In genomic region chr9:137276757-137277328, GRCh38 we compare ENCODE assay signal across 9 cellular contexts. TPM values are rescaled to one million over a fixed set of nuclear protein-coding genes. Genes with fewer than 3 reads are reported as not detected.
DNase-seq lines count a peak whose midpoint lies in the region; ATAC-seq and TF ChIP-seq lines count a peak whose summit lies in the region.
"Had no signal": no experiment of that assay in that cellular context is flagged by ENCODE, and none has a peak within 500 bp of the region (broad histone marks: within the 10 kb centered on the region; RNA-seq: fewer than 3 reads in every experiment).

No MANE protein-coding gene starts in this region.

- ATAC-seq in IMR-90 (ENCODE audit: low read depth) (peak; percentile 43), HG03378 (IDR thresholded peaks at IDR 0.05; ENCODE audit: unreplicated experiment) (no peak)
- no peak for ATAC-seq in activated naive CD8-positive, alpha-beta T cell treated with anti-CD3 and anti-CD28 coated beads, Interleukin-2, amount 50 U/mL, for 24 hours

- H3K56ac ChIP-seq in IMR-90 (ENCODE audit: extremely low read depth, insufficient read depth, low read length): no peak overlapping the region

- no peak overlapping the region; the same call in 1 of the 2 replicates for H2BK20ac ChIP-seq in IMR-90 (ENCODE audit: low read depth, low read length)

- no peaks in the 10 kb centered on the region for H3K9me2 ChIP-seq in hepatocyte (replicated peaks; ENCODE audit: insufficient read depth)

- H3K4me1 Mint-ChIP-seq in activated naive CD8-positive, alpha-beta T cell treated with anti-CD3 and anti-CD28 coated beads, Interleukin-2, amount 50 U/mL, for 24 hours: peaks cover 16% of the 10 kb centered on the region

- peaks cover 3 to 65% of the 10 kb centered on the region in 2 experiments for H3K79me1 ChIP-seq in IMR-90 (ENCODE audit: low read depth in 1 of 2, low read length in 2 of 2)

- peak overlapping the region; percentile 67 for H3K4me3 Mint-ChIP-seq in activated naive CD8-positive, alpha-beta T cell treated with anti-CD3 and anti-CD28 coated beads, Interleukin-2, amount 50 U/mL, for 24 hours

- H3K23ac ChIP-seq in IMR-90 (ENCODE audit: low read depth, low read length): 0 out of 2 replicates have a peak overlapping the region, but pooled peaks have one; percentile 10

- intact Hi-C loops in IMR-90 (cut with micrococcal nuclease): no loop called here

- no peaks in the 10 kb centered on the region for H3K9me1 ChIP-seq in IMR-90 (ENCODE audit: insufficient read depth, low read length)

- no peak overlapping the region; the same call in 1 of the 2 replicates for H3K14ac ChIP-seq in IMR-90 (replicated peaks; ENCODE audit: low read depth, low read length)

- H2AK5ac ChIP-seq in IMR-90 (ENCODE audit: low read depth, low read length): peak overlapping the region; percentile 91

- peak overlapping the region; percentile 88 for H2AFZ ChIP-seq in IMR-90 (replicated peaks; ENCODE audit: low read length, poor library complexity)
- peak overlapping the region; percentile 8 for H2AFZ ChIP-seq in hepatocyte

- H3K36me3 ChIP-seq in BJ (ENCODE audit: control insufficient read depth, insufficient read depth, low read length): peaks cover 27% of the 10 kb centered on the region
- peaks cover 38% of the 10 kb centered on the region for H3K36me3 ChIP-seq in IMR-90 (ENCODE audit: control insufficient read depth, insufficient read depth, low read length)
- H3K36me3 ChIP-seq in hepatocyte (replicated peaks; ENCODE audit: insufficient read depth, low read depth): no peaks in the 10 kb centered on the region
- peaks cover 31% of the 10 kb centered on the region for H3K36me3 ChIP-seq in skeletal muscle satellite cell (ENCODE audit: insufficient read depth, low read length)

- no peak for DNase-seq in BJ (ENCODE audit: low read depth)
- peak; percentile 38 for DNase-seq in IMR-90
- no peak for DNase-seq in activated naive CD8-positive, alpha-beta T cell treated with anti-CD3 and anti-CD28 coated beads, Interleukin-2, amount 50 U/mL, for 24 hours
- peak; percentile 86 for DNase-seq in hepatocyte (ENCODE audit: low spot score)
- no peak for DNase-seq in NCI-H2081 treated with DMSO at 0.1 percent for 48 hours (lab: John Stamatoyannopoulos, UW)
- no peak for DNase-seq in NCI-H1694 treated with DMSO at 0.1 percent for 48 hours (lab: John Stamatoyannopoulos, UW)

- H3K4me3 ChIP-seq in BJ (ENCODE audit: low read depth, low read length) (peak overlapping the region; percentile 88), IMR-90 (ENCODE audit: insufficient read depth, low read depth, low read length) (no peak overlapping the region; the same call in 1 of the 2 replicates), hepatocyte (no peak overlapping the region), skeletal muscle satellite cell (ENCODE audit: low read length) (peak overlapping the region; percentile 87)
- H3K4me3 ChIP-seq: HAP-1 had no signal

- peak overlapping the region; percentile 71 for H2BK5ac ChIP-seq in IMR-90 (ENCODE audit: low read depth, low read length, poor library complexity, severe bottlenecking)

- TF ChIP-seq POLR2A in IMR-90 (IDR thresholded peaks at IDR 0.05; ENCODE audit: low read depth, low read length): no peak

- H3K4ac ChIP-seq in IMR-90 (ENCODE audit: low read depth, low read length): peak overlapping the region; percentile 82

- no peaks in the 10 kb centered on the region for H3K79me2 ChIP-seq in hepatocyte

- in situ Hi-C loops in IMR-90 (cut with MboI; ENCODE audit: low sequenced_read_pairs): no loop called here

- H3K36me3 Mint-ChIP-seq in activated naive CD8-positive, alpha-beta T cell treated with anti-CD3 and anti-CD28 coated beads, Interleukin-2, amount 50 U/mL, for 24 hours (ENCODE audit: low read depth): no peaks in the 10 kb centered on the region

- 6% methylated on average over 3 of the region's 17 CpGs; no CpG with 5 or more reads in 1 of the 2 experiments for WGBS in IMR-90 (ENCODE audit: extremely low coverage in 2 of 2, insufficient read length in 1 of 2), 2 experiments
- 26% methylated on average over 16 of the region's 17 CpGs for WGBS in hepatocyte (ENCODE audit: low lambda C conversion rate, missing lambda C conversion rate)

- peak overlapping the region; percentile 25; the same call in 1 of the 2 replicates for H4K5ac ChIP-seq in IMR-90 (ENCODE audit: low read depth, low read length)

- dilution Hi-C loops in IMR-90 (cut with HindIII; ENCODE audit: low sequenced_read_pairs, unreplicated experiment): no loop called here

- H3K4me2 ChIP-seq in IMR-90 (ENCODE audit: low read depth, low read length) (peak overlapping the region; percentile 76), hepatocyte (peak overlapping the region; percentile 88), skeletal muscle satellite cell (ENCODE audit: low read length) (peak overlapping the region; percentile 94)

- no peak overlapping the region; the same call in 1 of the 2 replicates for H3K18ac ChIP-seq in IMR-90 (ENCODE audit: low read depth, low read length)

- H2BK120ac ChIP-seq in IMR-90 (ENCODE audit: low read depth, low read length): peak overlapping the region; percentile 66; the same call in 1 of the 2 replicates

- no TSS peak for BruUV-seq in IMR-90 (replicated peaks; lab: Mats Ljungman, UMichigan)

- 0 out of 3 replicates have a peak overlapping the region, but pooled peaks have one; percentile 40 for H2BK15ac ChIP-seq in IMR-90 (ENCODE audit: low read depth, low read length)

- H3K9me3 ChIP-seq in IMR-90 (ENCODE audit: control insufficient read depth, insufficient read depth, low read length) (no peaks in the 10 kb centered on the region), hepatocyte (ENCODE audit: low read depth) (no peaks in the 10 kb centered on the region), skeletal muscle satellite cell (replicated peaks; ENCODE audit: low read length) (no peaks in the 10 kb centered on the region)
- H3K9me3 ChIP-seq: HAP-1 had no signal

- H3K4me1 ChIP-seq in IMR-90 (ENCODE audit: control insufficient read depth, insufficient read depth, low read length): peaks cover 21% of the 10 kb centered on the region
- peaks cover 26% of the 10 kb centered on the region for H3K4me1 ChIP-seq in hepatocyte (ENCODE audit: insufficient read depth)
- H3K4me1 ChIP-seq in skeletal muscle satellite cell (ENCODE audit: control insufficient read depth, insufficient read depth, low read length): peaks cover 50% of the 10 kb centered on the region

- POLR2A ChIA-PET in BJ (lab: Charles Lee): no interaction called here
- POLR2A ChIA-PET in IMR-90 (lab: Charles Lee; ENCODE audit: unreplicated experiment): interaction anchor here (0.5 kb wide), 1 partner anchor 10 kb away, joined by 5 read pairs; no protein-coding TSS in a partner anchor

- H4K8ac ChIP-seq in IMR-90 (ENCODE audit: low read depth in 2 of 2, low read length in 2 of 2): peak overlapping the region; percentile 60 to 86; a peak in 3 of 4 replicates

- H4K20me1 ChIP-seq in IMR-90 (ENCODE audit: insufficient read depth, low read length) (peaks cover 32% of the 10 kb centered on the region), hepatocyte (ENCODE audit: insufficient read depth, poor library complexity, severe bottlenecking) (no peaks in the 10 kb centered on the region)

- H3K9ac ChIP-seq in IMR-90 (ENCODE audit: low read depth, low read length) (peak overlapping the region; percentile 39; the same call in 1 of the 2 replicates), skeletal muscle satellite cell (ENCODE audit: low read depth, low read length) (peak overlapping the region; percentile 83)

- H3K27ac ChIP-seq in IMR-90 (ENCODE audit: insufficient read depth, low read length) (peak overlapping the region; percentile 78), hepatocyte (peak overlapping the region; percentile 88)

- TF ChIP-seq CTCF in BJ (IDR thresholded peaks at IDR 0.05; ENCODE audit: insufficient read depth, low read depth, low read length) (no peak), IMR-90 (conservative IDR thresholded peaks at IDR 0.05; ENCODE audit: low read depth, low read length) (no peak), hepatocyte (IDR thresholded peaks at IDR 0.05; ENCODE audit: poor library complexity) (no peak)

- TF ChIP-seq RAD21 in IMR-90 (IDR thresholded peaks at IDR 0.05; ENCODE audit: low read length): no peak

- CTCF ChIA-PET in BJ (lab: Yijun Ruan, JAX) (interaction anchor here (0.9 to 2.3 kb wide), 10 partner anchors 8 to 248 kb away, joined by 3 to 11 read pairs (median 4); partner anchors contain the start of genes EXD3, NELFB and NOXA1), IMR-90 (lab: Yijun Ruan, JAX) (no interaction called here)

- no peaks in the 10 kb centered on the region for H3K27me3 Mint-ChIP-seq in activated naive CD8-positive, alpha-beta T cell treated with anti-CD3 and anti-CD28 coated beads, Interleukin-2, amount 50 U/mL, for 24 hours

- peak overlapping the region; percentile 73 for H4K91ac ChIP-seq in IMR-90 (ENCODE audit: insufficient read depth, low read depth, low read length)

- H3K9me3 Mint-ChIP-seq in activated naive CD8-positive, alpha-beta T cell treated with anti-CD3 and anti-CD28 coated beads, Interleukin-2, amount 50 U/mL, for 24 hours: no peaks in the 10 kb centered on the region

- H3K27ac Mint-ChIP-seq in activated naive CD8-positive, alpha-beta T cell treated with anti-CD3 and anti-CD28 coated beads, Interleukin-2, amount 50 U/mL, for 24 hours: peak overlapping the region; percentile 67

- H2AK9ac ChIP-seq in IMR-90 (replicated peaks; ENCODE audit: low read depth, low read length, poor library complexity): peak overlapping the region; percentile 99

- H3K27me3 ChIP-seq in BJ (ENCODE audit: control insufficient read depth, insufficient read depth, low read length) (no peaks in the 10 kb centered on the region), IMR-90 (ENCODE audit: control insufficient read depth, insufficient read depth, low read length) (no peaks in the 10 kb centered on the region), hepatocyte (no peaks in the 10 kb centered on the region), skeletal muscle satellite cell (ENCODE audit: control insufficient read depth, insufficient read depth, low read length) (no peaks in the 10 kb centered on the region)

RNA-seq across cellular contexts. Expression of gene TOR4A, which starts 0.7 kb away (rescaled TPM):
- polyA plus RNA-seq in BJ (2011; rRNA removed): 16.9 and 23.8 TPM in 2 replicates
- polyA minus RNA-seq in BJ (2011; rRNA and poly(A)+ RNA removed): 14.5 and 17.4 TPM in 2 replicates
- total RNA-seq in IMR-90 (2012; rRNA removed): 9.7 and 11.4 TPM in 2 replicates
- 22.9 and 28.4 TPM in 2 replicates for polyA plus RNA-seq in IMR-90 (2012; rRNA removed)
- 17.3 and 37.9 TPM in 2 replicates for polyA plus RNA-seq in IMR-90 (2012; cell fraction: cytosol; rRNA removed)
- polyA plus RNA-seq in IMR-90 (2012; cell fraction: nucleus; rRNA removed; ENCODE audit: low replicate concordance): 14.3 and 42.3 TPM in 2 replicates
- 13.7 and 14.4 TPM in 2 replicates for total RNA-seq in hepatocyte
- polyA plus RNA-seq in hepatocyte: 8.0 and 10.1 TPM in 2 replicates
- total RNA-seq in skeletal muscle satellite cell (2012; rRNA removed): 7.0 and 11.7 TPM in 2 replicates

RNA-seq across cellular contexts. Expression of gene NELFB, which starts 21.7 kb away (rescaled TPM):
- polyA plus RNA-seq in BJ (2011; rRNA removed) (26.6 and 51.9 TPM in 2 replicates), IMR-90 (2012; rRNA removed) (65.1 and 66.0 TPM in 2 replicates), hepatocyte (61.1 and 63.5 TPM in 2 replicates)
- polyA minus RNA-seq in BJ (2011; rRNA and poly(A)+ RNA removed): 22.6 and 25.7 TPM in 2 replicates
- total RNA-seq in IMR-90 (2012; rRNA removed) (36.7 and 36.9 TPM in 2 replicates), hepatocyte (36.4 and 41.4 TPM in 2 replicates)
- 38.5 and 59.2 TPM in 2 replicates for polyA plus RNA-seq in IMR-90 (2012; cell fraction: cytosol; rRNA removed)
- polyA plus RNA-seq in IMR-90 (2012; cell fraction: nucleus; rRNA removed; ENCODE audit: low replicate concordance): 43.4 and 76.9 TPM in 2 replicates
- total RNA-seq in skeletal muscle satellite cell (2012; rRNA removed): 49.2 and 55.5 TPM in 2 replicates

RNA-seq across cellular contexts. Expression of gene NRARP, which starts 25.2 kb away (rescaled TPM):
- polyA plus RNA-seq in BJ (2011; rRNA removed) (0.17 TPM in 2 replicates), IMR-90 (2012; rRNA removed) (0.15 and 0.39 TPM in 2 replicates), hepatocyte (13.1 and 18.7 TPM in 2 replicates)
- polyA minus RNA-seq in BJ (2011; rRNA and poly(A)+ RNA removed): not detected in 2 replicates
- total RNA-seq in IMR-90 (2012; rRNA removed) (not detected in 2 replicates), hepatocyte (5.3 and 8.2 TPM in 2 replicates)
- polyA plus RNA-seq in IMR-90 (2012; cell fraction: cytosol; rRNA removed): 0.37 and 1.8 TPM in 2 replicates
- polyA plus RNA-seq in IMR-90 (2012; cell fraction: nucleus; rRNA removed; ENCODE audit: low replicate concordance): 2.9 and 4.1 TPM in 2 replicates
- 0.25 TPM in 1 of 2 replicates, not detected in the other for total RNA-seq in skeletal muscle satellite cell (2012; rRNA removed)

RNA-seq across cellular contexts. Expression of gene STPG3, which starts 25.8 kb away (rescaled TPM):
- polyA plus RNA-seq in BJ (2011; rRNA removed): not detected in 2 replicates
- polyA minus RNA-seq in BJ (2011; rRNA and poly(A)+ RNA removed): not detected in 2 replicates
- total RNA-seq in IMR-90 (2012; rRNA removed): not detected in 2 replicates
- not detected in 2 replicates for polyA plus RNA-seq in IMR-90 (2012; rRNA removed)
- polyA plus RNA-seq in IMR-90 (2012; cell fraction: cytosol; rRNA removed): not detected in 2 replicates
- polyA plus RNA-seq in IMR-90 (2012; cell fraction: nucleus; rRNA removed; ENCODE audit: low replicate concordance): 0.09 TPM in 1 of 2 replicates, not detected in the other
- total RNA-seq in hepatocyte: not detected in 2 replicates
- 1.5 and 2.5 TPM in 2 replicates for polyA plus RNA-seq in hepatocyte
- not detected in 2 replicates for total RNA-seq in skeletal muscle satellite cell (2012; rRNA removed)

RNA-seq across cellular contexts. Expression of gene TUBB4B, which starts 35.8 kb away (rescaled TPM):
- polyA plus RNA-seq in BJ (2011; rRNA removed) (263 and 385 TPM in 2 replicates), IMR-90 (2012; rRNA removed) (529 and 613 TPM in 2 replicates), hepatocyte (388 and 446 TPM in 2 replicates)
- 213 and 239 TPM in 2 replicates for polyA minus RNA-seq in BJ (2011; rRNA and poly(A)+ RNA removed)
- total RNA-seq in IMR-90 (2012; rRNA removed) (236 and 237 TPM in 2 replicates), hepatocyte (309 and 313 TPM in 2 replicates)
- 396 and 719 TPM in 2 replicates for polyA plus RNA-seq in IMR-90 (2012; cell fraction: cytosol; rRNA removed)
- polyA plus RNA-seq in IMR-90 (2012; cell fraction: nucleus; rRNA removed; ENCODE audit: low replicate concordance): 295 and 529 TPM in 2 replicates
- total RNA-seq in skeletal muscle satellite cell (2012; rRNA removed): 261 and 457 TPM in 2 replicates

Comparison
In these comparisons a context has a peak if more than half of its experiments do, and no peak if none do; other contexts are left out.
1. DNase-seq: peak in IMR-90 (single experiment) and hepatocyte (single experiment); none in BJ (single experiment), activated naive CD8-positive, alpha-beta T cell treated with anti-CD3 and anti-CD28 coated beads, Interleukin-2, amount 50 U/mL, for 24 hours (single experiment), NCI-H2081 treated with DMSO at 0.1 percent for 48 hours (single experiment) and NCI-H1694 treated with DMSO at 0.1 percent for 48 hours (single experiment).
2. H3K4me3 ChIP-seq: peak in BJ (single experiment) and skeletal muscle satellite cell (single experiment); none in IMR-90 (single experiment) and hepatocyte (single experiment).
3. Peak in every context shown above with its lines, with median percentiles within 50 percentile points of each other: H3K4me2 ChIP-seq.